8 cellular contexts compared by ENCODE assay signal in genomic region chr22:26589367-26589844, GRCh38. TPM values are rescaled to one million over a fixed set of nuclear protein-coding genes. Genes with fewer than 3 reads are reported as not detected.
DNase-seq lines count a peak whose midpoint lies in the region; ATAC-seq and TF ChIP-seq lines count a peak whose summit lies in the region.

No MANE protein-coding gene starts in this region.

- ATAC-seq in GM21737 (IDR thresholded peaks at IDR 0.05; ENCODE audit: unreplicated experiment) (peak; percentile 11), heart right ventricle (peak in 7 of 8 donors; percentile 14 to 42 (median 29)), psoas muscle (peak; percentile 24 to 49 (median 38)), HG03460 (IDR thresholded peaks at IDR 0.05; ENCODE audit: unreplicated experiment) (no peak)

- peak overlapping the region; percentile 91 to 99 (median 97) for H3K4me3 ChIP-seq in BLaER1 treated with 17β-estradiol and CSF1 and Interleukin-3, amounts not matched to agents 10 nM and 100 nM
- H3K4me3 ChIP-seq in heart right ventricle, result peak overlapping the region; percentile 69 to 98 (median 96)
- peak overlapping the region; percentile 98 for H3K4me3 ChIP-seq in psoas muscle

- peaks cover 3% of the 10 kb centered on the region for H3K27me3 Mint-ChIP-seq in activated naive CD4-positive, alpha-beta T cell treated with anti-CD3 and anti-CD28 coated beads, Interleukin-2, amount 10 ng/mL, durations not matched to agents 7 days and 5 days

- H3K4me1 Mint-ChIP-seq in activated naive CD4-positive, alpha-beta T cell treated with anti-CD3 and anti-CD28 coated beads, Interleukin-2, amount 10 ng/mL, durations not matched to agents 7 days and 5 days, result peaks cover 87% of the 10 kb centered on the region

- DNase-seq in NCI-H526 treated with DMSO at 0.1 percent for 48 hours (lab: John Stamatoyannopoulos, UW) (peak; percentile 2), heart right ventricle (peak; percentile 23 to 24), psoas muscle (peak; percentile 45 to 68), NCI-H345 (lab: John Stamatoyannopoulos, UW) (no peak)
- peak; percentile 59 for DNase-seq in activated naive CD4-positive, alpha-beta T cell treated with anti-CD3 and anti-CD28 coated beads, Interleukin-2, amount 10 ng/mL, durations not matched to agents 7 days and 5 days

- intact Hi-C loops in heart right ventricle (cut with DNase I) (loop anchor here in 8 of 10 donors (2.0 to 10.0 kb wide), 7 partner anchors 37 to 105 kb away; partner anchors contain the start of gene TFIP11 (in 5 of the 8)), psoas muscle (cut with DNase I) (loop anchor here (5.0 kb wide), 4 partner anchors 37 to 107 kb away; partner anchors contain the start of genes TFIP11 (in 2 of the 2), HPS4 (in 1 of the 2) and SRRD (in 1 of the 2))

- H3K9me3 ChIP-seq in BLaER1 treated with 17β-estradiol and CSF1 and Interleukin-3, amounts not matched to agents 10 nM and 100 nM (replicated peaks in 1 of 11), result peaks cover 0 to 6% (median 4%) of the 10 kb centered on the region in 11 experiments; a peak in 6 of 22 replicates
- H3K9me3 ChIP-seq in heart right ventricle (peaks cover 0 to 5% (median 0%) of the 10 kb centered on the region in 11 donors), psoas muscle (no peaks in the 10 kb centered on the region)

- H3K27ac Mint-ChIP-seq in activated naive CD4-positive, alpha-beta T cell treated with anti-CD3 and anti-CD28 coated beads, Interleukin-2, amount 10 ng/mL, durations not matched to agents 7 days and 5 days, result peak overlapping the region; percentile 72

- peaks cover 0 to 12% (median 0%) of the 10 kb centered on the region in 11 experiments; a peak in 5 of 22 replicates for H3K36me3 ChIP-seq in BLaER1 treated with 17β-estradiol and CSF1 and Interleukin-3, amounts not matched to agents 10 nM and 100 nM
- H3K36me3 ChIP-seq in heart right ventricle (no peaks in the 10 kb centered on the region), psoas muscle (ENCODE audit: insufficient read depth in 1 of 2, low read depth in 1 of 2) (no peaks in the 10 kb centered on the region)

- peak overlapping the region; percentile 84 for H3K4me3 Mint-ChIP-seq in activated naive CD4-positive, alpha-beta T cell treated with anti-CD3 and anti-CD28 coated beads, Interleukin-2, amount 10 ng/mL, durations not matched to agents 7 days and 5 days

- TF ChIP-seq CTCF in heart right ventricle (IDR thresholded peaks at IDR 0.05) (no peak), psoas muscle (IDR thresholded peaks at IDR 0.05) (no peak)

- H3K4me1 ChIP-seq in BLaER1 treated with 17β-estradiol and CSF1 and Interleukin-3, amounts not matched to agents 10 nM and 100 nM, result peaks cover 62 to 70% (median 66%) of the 10 kb centered on the region in 10 experiments
- peaks cover 4 to 85% (median 48%) of the 10 kb centered on the region in 9 donors for H3K4me1 ChIP-seq in heart right ventricle
- peaks cover 36% of the 10 kb centered on the region for H3K4me1 ChIP-seq in psoas muscle

- 1% methylated on average over 44 of the region's 44 CpGs for WGBS in heart right ventricle, 2 donors
- WGBS in psoas muscle, 3 donors, result 1 to 2% (median 1%) methylated on average over 38 to 44 of the region's 44 CpGs

- CTCF ChIA-PET in activated naive CD4-positive, alpha-beta T cell treated with anti-CD3 and anti-CD28 coated beads, Interleukin-2, amount 10 ng/mL, durations not matched to agents 7 days and 5 days (lab: Charles Lee), result no interaction called here

- H4K20me1 ChIP-seq in BLaER1 treated with 17β-estradiol and CSF1 and Interleukin-3, amounts not matched to agents 10 nM and 100 nM, result peaks cover 10 to 44% (median 34%) of the 10 kb centered on the region in 11 experiments; a peak in 19 of 22 replicates

- peak overlapping the region; percentile 75 to 99 (median 92) for H3K4me2 ChIP-seq in BLaER1 treated with 17β-estradiol and CSF1 and Interleukin-3, amounts not matched to agents 10 nM and 100 nM

- H3K36me3 Mint-ChIP-seq in activated naive CD4-positive, alpha-beta T cell treated with anti-CD3 and anti-CD28 coated beads, Interleukin-2, amount 10 ng/mL, durations not matched to agents 7 days and 5 days, result peaks cover 14% of the 10 kb centered on the region

- no peaks in the 10 kb centered on the region for H3K27me3 ChIP-seq in BLaER1 treated with 17β-estradiol and CSF1 and Interleukin-3, amounts not matched to agents 10 nM and 100 nM
- H3K27me3 ChIP-seq in heart right ventricle (no peaks in the 10 kb centered on the region), psoas muscle (ENCODE audit: insufficient read depth in 3 of 3, low read length in 2 of 3) (no peaks in the 10 kb centered on the region)

- no peaks in the 10 kb centered on the region for H3K9me3 Mint-ChIP-seq in activated naive CD4-positive, alpha-beta T cell treated with anti-CD3 and anti-CD28 coated beads, Interleukin-2, amount 10 ng/mL, durations not matched to agents 7 days and 5 days

- peak overlapping the region; percentile 81 to 91 (median 86) for H3K27ac ChIP-seq in BLaER1 treated with 17β-estradiol and CSF1 and Interleukin-3, amounts not matched to agents 10 nM and 100 nM
- H3K27ac ChIP-seq in heart right ventricle (peak overlapping the region; percentile 62 to 95 (median 88)), psoas muscle (peak overlapping the region; percentile 89)

- H3K9ac ChIP-seq in BLaER1 treated with 17β-estradiol and CSF1 and Interleukin-3, amounts not matched to agents 10 nM and 100 nM, result peak overlapping the region; percentile 88 to 97 (median 92)

RNA-seq across cellular contexts. Expression of gene TPST2, which starts 0.5 kb away (rescaled TPM):
- total RNA-seq in heart right ventricle, result 10 to 100 TPM; 11.1 to 35.1 (median 19.0) TPM
- 10 to 100 TPM; 27.8 to 41.5 TPM for polyA plus RNA-seq in heart right ventricle
- total RNA-seq in psoas muscle, result 10 to 100 TPM; 22.1 to 41.3 (median 28.5) TPM
- 10 to 100 TPM; 30.5 to 76.4 (median 46.9) TPM for polyA plus RNA-seq in psoas muscle

RNA-seq across cellular contexts. Expression of gene CRYBB1, which starts 28.4 kb away (rescaled TPM):
- total RNA-seq in heart right ventricle (1 to 10 TPM in 1 of 10 donors, under 1 TPM in 6, not detected in 3; 0.24 to 2.5 (median 0.71) TPM), psoas muscle (under 1 TPM in 3 of 4 donors, not detected in 1; 0.22 to 0.25 (median 0.25) TPM)
- polyA plus RNA-seq in heart right ventricle (under 1 TPM; 0.37 to 0.48 TPM), psoas muscle (under 1 TPM in 2 of 3 donors, not detected in 1; 0.14 to 0.21 TPM)

RNA-seq across cellular contexts. Expression of gene CRYBA4, which starts 32.4 kb away (rescaled TPM):
- total RNA-seq in heart right ventricle, result under 1 TPM in 1 of 10 donors, not detected in 9; 0.42 TPM
- not detected for polyA plus RNA-seq in heart right ventricle
- total RNA-seq in psoas muscle, result not detected
- polyA plus RNA-seq in psoas muscle, result not detected
